10 cellular contexts compared by ENCODE assay signal in genomic region chr3:167913218-167913902, GRCh38.
DNase-seq lines count a peak whose midpoint lies in the region; ATAC-seq, FAIRE-seq and TF ChIP-seq lines count a peak whose summit lies in the region.
"Had no signal": no experiment of that assay in that cellular context is flagged by ENCODE, and none has a peak within 500 bp of the region (broad histone marks: within the 10 kb centered on the region; RNA-seq: fewer than 3 reads in every experiment).

No MANE protein-coding gene starts in this region.

- 76% methylated on average over 4 of the region's 4 CpGs; no CpG with 5 or more reads in 1 of the 2 experiments for WGBS in H1 (ENCODE audit: extremely low coverage in 1 of 2, insufficient coverage in 1 of 2, insufficient read length in 1 of 2, insufficient replicate concordance in 2 of 2, low coverage in 1 of 2, low lambda C conversion rate in 2 of 2, missing lambda C conversion rate in 1 of 2), 2 experiments

- no peaks in the 10 kb centered on the region for H3K4me1 ChIP-seq in H1 (replicated peaks in 1 of 4; ENCODE audit: control insufficient read depth in 3 of 4, insufficient read depth in 4 of 4, low read length in 3 of 4)

- H3K9me3 ChIP-seq in H1 (ENCODE audit: insufficient read depth in 2 of 2, low read depth in 1 of 2, low read length in 1 of 2): no peaks in the 10 kb centered on the region
- H3K9me3 ChIP-seq in T-helper 17 cell (ENCODE audit: control insufficient read depth, low read length, poor library complexity, severe bottlenecking): no peaks in the 10 kb centered on the region

- no peak overlapping the region for H3K4me2 ChIP-seq in H1 (ENCODE audit: insufficient read depth in 1 of 2, low read depth in 2 of 2, low read length in 2 of 2)

- no peak overlapping the region for H3K4me3 ChIP-seq in H1 (ENCODE audit: extremely low read depth in 1 of 4, insufficient read depth in 2 of 4, low read depth in 3 of 4, low read length in 4 of 4)

- no peak overlapping the region for H3K23ac ChIP-seq in H1 (ENCODE audit: insufficient read length)

- H3K18ac ChIP-seq in H1 (ENCODE audit: extremely low read depth, low read length): no peak overlapping the region

- CTCF ChIA-PET in H1 (lab: Charles Lee; ENCODE audit: partially characterized antibody): interaction anchor here (0.6 to 2.0 kb wide), 12 partner anchors 9 to 1220 kb away, joined by 3 to 10 read pairs (median 4); no protein-coding TSS in a partner anchor
- CTCF ChIA-PET in activated naive CD4-positive, alpha-beta T cell treated with anti-CD3 and anti-CD28 coated beads, Interleukin-2, amount 10 ng/mL, durations not matched to agents 7 days and 5 days (lab: Charles Lee): interaction anchor here (0.6 kb wide), 1 partner anchor 125 kb away, joined by 3 read pairs; no protein-coding TSS in a partner anchor

- H3K27ac ChIP-seq in H1 (ENCODE audit: low read depth, low read length): no peak overlapping the region

- H3K36me3 Mint-ChIP-seq in type B pancreatic cell (no peaks in the 10 kb centered on the region), T-helper 17 cell (ENCODE audit: low read depth) (no peaks in the 10 kb centered on the region)
- no peaks in the 10 kb centered on the region for H3K36me3 Mint-ChIP-seq in activated naive CD4-positive, alpha-beta T cell treated with anti-CD3 and anti-CD28 coated beads, Interleukin-2, amount 10 ng/mL, durations not matched to agents 7 days and 5 days
- H3K36me3 Mint-ChIP-seq: memory B cell had no signal

- no peak for ATAC-seq in T-helper 17 cell

- H3K23me2 ChIP-seq in H1 (ENCODE audit: low read depth, low read length): no peaks in the 10 kb centered on the region

- DNase-seq in activated CD4-positive, alpha-beta T cell treated with anti-CD3 and anti-CD28 coated beads for 48 hours: peak; percentile 9
- no peak for DNase-seq in activated CD4-positive, alpha-beta T cell treated with anti-CD3 and anti-CD28 coated beads for 4 hours
- DNase-seq in NCI-H69 (lab: John Stamatoyannopoulos, UW): peak; percentile 59
- no peak for DNase-seq in H1 (ENCODE audit: low read depth in 1 of 2, low spot score in 2 of 2)
- DNase-seq in type B pancreatic cell (ENCODE audit: extremely low spot score, unreplicated experiment): no peak
- DNase-seq in T-helper 17 cell: no peak
- no peak for DNase-seq in activated naive CD4-positive, alpha-beta T cell treated with anti-CD3 and anti-CD28 coated beads, Interleukin-2, amount 10 ng/mL, durations not matched to agents 7 days and 5 days
- DNase-seq in NCI-H748 (lab: John Stamatoyannopoulos, UW; ENCODE audit: unreplicated experiment): no peak

- no peak overlapping the region for H3K4ac ChIP-seq in H1 (replicated peaks; ENCODE audit: insufficient read length, low read depth, low read length)

- no peaks in the 10 kb centered on the region for H3K79me2 ChIP-seq in H1 (ENCODE audit: control insufficient read depth in 1 of 2, insufficient read depth in 2 of 2, low read length in 2 of 2)

- no peaks in the 10 kb centered on the region for H3K27me3 ChIP-seq in H1 (replicated peaks in 1 of 4; ENCODE audit: control insufficient read depth in 3 of 4, extremely low read depth in 1 of 4, insufficient read depth in 3 of 4, low read length in 3 of 4)

- TF ChIP-seq RAD21 in H1 (IDR thresholded peaks at IDR 0.05 in 1 of 2, conservative IDR thresholded peaks at IDR 0.05 in 1 of 2; ENCODE audit: low read depth in 2 of 2, low read length in 2 of 2): peak; percentile 31 to 49; a peak in 3 of 4 replicates

- POLR2A ChIA-PET in H1 (lab: Charles Lee; ENCODE audit: partially characterized antibody): interaction anchor here (0.7 kb wide), 1 partner anchor 96 kb away, joined by 4 read pairs; no protein-coding TSS in a partner anchor

- H2BK15ac ChIP-seq in H1 (ENCODE audit: low read length): no peak overlapping the region

- no peak overlapping the region for H2AFZ ChIP-seq in H1 (ENCODE audit: low read length)

- H2BK20ac ChIP-seq in H1 (ENCODE audit: low read length): no peak overlapping the region

- peak; percentile 97 for FAIRE-seq in H1 (lab: Jason Lieb, UNC)

- no peaks in the 10 kb centered on the region for H4K20me1 ChIP-seq in H1 (replicated peaks in 1 of 2; ENCODE audit: control insufficient read depth in 1 of 2, insufficient read depth in 2 of 2, low read length in 2 of 2)

- H3K27ac Mint-ChIP-seq in type B pancreatic cell (no peak overlapping the region), T-helper 17 cell (no peak overlapping the region)
- no peak overlapping the region for H3K27ac Mint-ChIP-seq in activated naive CD4-positive, alpha-beta T cell treated with anti-CD3 and anti-CD28 coated beads, Interleukin-2, amount 10 ng/mL, durations not matched to agents 7 days and 5 days
- H3K27ac Mint-ChIP-seq: memory B cell had no signal

- no peaks in the 10 kb centered on the region for H3K36me3 ChIP-seq in H1 (ENCODE audit: control insufficient read depth in 2 of 4, insufficient read depth in 4 of 4, low read length in 3 of 4)

- TF ChIP-seq POLR2A in H1 (IDR thresholded peaks at IDR 0.05; ENCODE audit: control extremely low read depth in 1 of 2, low read depth in 2 of 2, low read length in 2 of 2): no peak

- TF ChIP-seq CTCF in H1 (IDR thresholded peaks at IDR 0.05; ENCODE audit: control extremely low read depth in 1 of 3, insufficient read depth in 1 of 3, low read depth in 1 of 3, low read length in 3 of 3) (peak; percentile 18 to 57 (median 34); a peak in 3 of 4 replicates), type B pancreatic cell (conservative IDR thresholded peaks at IDR 0.05) (peak; percentile 35)

- peaks cover 6% of the 10 kb centered on the region for H3K27me3 Mint-ChIP-seq in type B pancreatic cell
- H3K27me3 Mint-ChIP-seq in T-helper 17 cell: peaks cover 29% of the 10 kb centered on the region
- no peaks in the 10 kb centered on the region for H3K27me3 Mint-ChIP-seq in activated naive CD4-positive, alpha-beta T cell treated with anti-CD3 and anti-CD28 coated beads, Interleukin-2, amount 10 ng/mL, durations not matched to agents 7 days and 5 days

- H3K4me3 Mint-ChIP-seq in type B pancreatic cell: no peak overlapping the region
- H3K4me3 Mint-ChIP-seq in T-helper 17 cell: no peak overlapping the region
- no peak overlapping the region for H3K4me3 Mint-ChIP-seq in activated naive CD4-positive, alpha-beta T cell treated with anti-CD3 and anti-CD28 coated beads, Interleukin-2, amount 10 ng/mL, durations not matched to agents 7 days and 5 days
- H3K4me3 Mint-ChIP-seq: central memory CD8-positive, alpha-beta T cell; memory B cell had no signal

- H3K4me1 Mint-ChIP-seq in type B pancreatic cell (ENCODE audit: unreplicated experiment) (peaks cover 25% of the 10 kb centered on the region), T-helper 17 cell (no peaks in the 10 kb centered on the region)
- H3K4me1 Mint-ChIP-seq in activated naive CD4-positive, alpha-beta T cell treated with anti-CD3 and anti-CD28 coated beads, Interleukin-2, amount 10 ng/mL, durations not matched to agents 7 days and 5 days: no peaks in the 10 kb centered on the region
- H3K4me1 Mint-ChIP-seq: central memory CD8-positive, alpha-beta T cell; memory B cell had no signal

- no peak overlapping the region for H4K5ac ChIP-seq in H1 (ENCODE audit: insufficient read length, low read depth, low read length)

- H2BK120ac ChIP-seq in H1 (replicated peaks; ENCODE audit: low read depth, low read length): no peak overlapping the region

- H2AK5ac ChIP-seq in H1 (ENCODE audit: low read depth, low read length): no peak overlapping the region

- H4K8ac ChIP-seq in H1 (ENCODE audit: extremely low read depth, insufficient read depth, low read length): no peak overlapping the region

- H2BK12ac ChIP-seq in H1 (ENCODE audit: low read depth, low read length): no peak overlapping the region

- no peak overlapping the region for H4K91ac ChIP-seq in H1 (replicated peaks; ENCODE audit: insufficient read length, low read length)

- H3K9ac ChIP-seq in H1 (replicated peaks in 1 of 4; ENCODE audit: extremely low read depth in 1 of 4, low read depth in 3 of 4, low read length in 3 of 4): no peak overlapping the region

- no peak overlapping the region for H3K14ac ChIP-seq in H1 (ENCODE audit: insufficient read length)

- no peak overlapping the region for H3K56ac ChIP-seq in H1 (replicated peaks; ENCODE audit: insufficient read length, low read depth, low read length)

- H3K9me3 Mint-ChIP-seq in type B pancreatic cell: no peaks in the 10 kb centered on the region
- H3K9me3 Mint-ChIP-seq in activated naive CD4-positive, alpha-beta T cell treated with anti-CD3 and anti-CD28 coated beads, Interleukin-2, amount 10 ng/mL, durations not matched to agents 7 days and 5 days: no peaks in the 10 kb centered on the region
- H3K9me3 Mint-ChIP-seq: central memory CD8-positive, alpha-beta T cell; memory B cell had no signal

- H2BK5ac ChIP-seq in H1 (ENCODE audit: low read depth, low read length): no peak overlapping the region

- no peak for TF ChIP-seq EP300 in H1 (IDR thresholded peaks at IDR 0.05; ENCODE audit: borderline replicate concordance in 1 of 2, low read depth in 2 of 2, low read length in 2 of 2)

- H3K79me1 ChIP-seq in H1 (ENCODE audit: low read depth, low read length): no peaks in the 10 kb centered on the region

TF ChIP-seq in H1, 55 proteins besides CTCF, POLR2A, EP300 and RAD21 (continues in another document):
- TF ChIP-seq RBBP5 (IDR thresholded peaks at IDR 0.05; ENCODE audit: borderline replicate concordance, low read depth, low read length) (no peak), SIX5 (IDR thresholded peaks at IDR 0.05; ENCODE audit: low read depth, low read length) (no peak), GTF2F1 (IDR thresholded peaks at IDR 0.05; ENCODE audit: borderline replicate concordance, low read depth, low read length) (no peak), GABPA (IDR thresholded peaks at IDR 0.05; ENCODE audit: borderline replicate concordance, insufficient read depth, low read length) (no peak)

Comparison
In these comparisons a context has a peak if more than half of its experiments do, and no peak if none do; other contexts are left out.
1. DNase-seq: peak in activated CD4-positive, alpha-beta T cell treated with anti-CD3 and anti-CD28 coated beads for 48 hours (single experiment) and NCI-H69 (single experiment); none in activated CD4-positive, alpha-beta T cell treated with anti-CD3 and anti-CD28 coated beads for 4 hours (0 of 2), H1 (0 of 2), type B pancreatic cell (single experiment), T-helper 17 cell (0 of 3), activated naive CD4-positive, alpha-beta T cell treated with anti-CD3 and anti-CD28 coated beads, Interleukin-2, amount 10 ng/mL, durations not matched to agents 7 days and 5 days (single experiment) and NCI-H748 (single experiment).